15 cellular contexts compared by ENCODE assay signal in genomic region chr22:27868738-27869282, GRCh38. TPM values are rescaled to one million over a fixed set of nuclear protein-coding genes. Genes with fewer than 3 reads are reported as not detected.
DNase-seq lines count a peak whose midpoint lies in the region; ATAC-seq and TF ChIP-seq lines count a peak whose summit lies in the region.
"Had no signal": no experiment of that assay in that cellular context is flagged by ENCODE, and none has a peak within 500 bp of the region (broad histone marks: within the 10 kb centered on the region; RNA-seq: fewer than 3 reads in every experiment).

No MANE protein-coding gene starts in this region.

- H3K27ac Mint-ChIP-seq in activated T-helper 1 cell treated with anti-CD3 and anti-CD28 coated beads, Interleukin-12 subunit alpha, Interleukin-12 subunit beta, Interleukin-2, Interleukin-4 antibody, amounts not matched to agents 30 ng/mL and 10 ng/mL and 1 ng/mL, durations not matched to agents 14 hours and 24 hours and 36 hours: peak overlapping the region; percentile 88

- H4K20me1 ChIP-seq in GM23248 (ENCODE audit: insufficient read depth): no peaks in the 10 kb centered on the region
- no peaks in the 10 kb centered on the region for H4K20me1 ChIP-seq in hepatocyte (ENCODE audit: insufficient read depth, poor library complexity, severe bottlenecking)
- H4K20me1 ChIP-seq in smooth muscle cell (ENCODE audit: low read depth): peaks cover 17% of the 10 kb centered on the region
- H4K20me1 ChIP-seq in SK-N-SH (ENCODE audit: insufficient read depth): peaks cover 9% of the 10 kb centered on the region

- H3K36me3 ChIP-seq in GM23248 (ENCODE audit: low read depth) (peaks cover 24% of the 10 kb centered on the region), hepatocyte (replicated peaks; ENCODE audit: insufficient read depth, low read depth) (no peaks in the 10 kb centered on the region), smooth muscle cell (ENCODE audit: low read depth) (no peaks in the 10 kb centered on the region), SK-N-SH (replicated peaks in 1 of 2; ENCODE audit: control insufficient read depth in 1 of 2, insufficient read depth in 2 of 2, low read length in 1 of 2) (peaks cover 34 to 56% of the 10 kb centered on the region in 2 experiments)

- H3K4me3 ChIP-seq in GM23248: peak overlapping the region; percentile 43
- no peak overlapping the region for H3K4me3 ChIP-seq in hepatocyte
- no peak overlapping the region for H3K4me3 ChIP-seq in smooth muscle cell
- H3K4me3 ChIP-seq in SK-N-SH (ENCODE audit: low read depth in 2 of 2, low read length in 1 of 2): no peak overlapping the region
- H3K4me3 ChIP-seq: HAP-1 had no signal

- no peak overlapping the region for H3K4me3 Mint-ChIP-seq in activated T-helper 1 cell treated with anti-CD3 and anti-CD28 coated beads, Interleukin-12 subunit alpha, Interleukin-12 subunit beta, Interleukin-2, Interleukin-4 antibody, amounts not matched to agents 30 ng/mL and 10 ng/mL and 1 ng/mL, durations not matched to agents 14 hours and 24 hours and 36 hours
- H3K4me3 Mint-ChIP-seq: CD4-positive, alpha-beta memory T cell; naive thymus-derived CD8-positive, alpha-beta T cell had no signal

- TF ChIP-seq CTCF in hepatocyte (IDR thresholded peaks at IDR 0.05; ENCODE audit: poor library complexity) (no peak), smooth muscle cell (IDR thresholded peaks at IDR 0.05; ENCODE audit: borderline replicate concordance, insufficient read depth, poor library complexity, severe bottlenecking) (no peak), SK-N-SH (IDR thresholded peaks at IDR 0.05) (no peak)

- TF ChIP-seq EP300 in SK-N-SH (IDR thresholded peaks at IDR 0.05; ENCODE audit: borderline replicate concordance in 1 of 2, low read depth in 1 of 2, low read length in 1 of 2): no peak

- H3K79me2 ChIP-seq in GM23248 (ENCODE audit: insufficient read depth) (peaks cover 68% of the 10 kb centered on the region), hepatocyte (peaks cover 11% of the 10 kb centered on the region), smooth muscle cell (ENCODE audit: low read depth) (peaks cover 36% of the 10 kb centered on the region), SK-N-SH (ENCODE audit: insufficient read depth) (peaks cover 36% of the 10 kb centered on the region)

- H3F3A ChIP-seq in GM23248 (ENCODE audit: insufficient read depth) (peaks cover 62% of the 10 kb centered on the region), smooth muscle cell (ENCODE audit: low read depth) (peaks cover 27% of the 10 kb centered on the region), SK-N-SH (replicated peaks; ENCODE audit: insufficient read depth) (peaks cover 24% of the 10 kb centered on the region)

- H3K9me3 Mint-ChIP-seq in activated T-helper 1 cell treated with anti-CD3 and anti-CD28 coated beads, Interleukin-12 subunit alpha, Interleukin-12 subunit beta, Interleukin-2, Interleukin-4 antibody, amounts not matched to agents 30 ng/mL and 10 ng/mL and 1 ng/mL, durations not matched to agents 14 hours and 24 hours and 36 hours: no peaks in the 10 kb centered on the region
- H3K9me3 Mint-ChIP-seq: CD4-positive, alpha-beta memory T cell; naive thymus-derived CD8-positive, alpha-beta T cell had no signal

- H3K36me3 Mint-ChIP-seq in activated T-helper 1 cell treated with anti-CD3 and anti-CD28 coated beads, Interleukin-12 subunit alpha, Interleukin-12 subunit beta, Interleukin-2, Interleukin-4 antibody, amounts not matched to agents 30 ng/mL and 10 ng/mL and 1 ng/mL, durations not matched to agents 14 hours and 24 hours and 36 hours (ENCODE audit: low read depth): peaks cover 45% of the 10 kb centered on the region

- no peaks in the 10 kb centered on the region for H3K27me3 ChIP-seq in GM23248 (replicated peaks; ENCODE audit: insufficient read depth)
- H3K27me3 ChIP-seq in hepatocyte: no peaks in the 10 kb centered on the region
- no peaks in the 10 kb centered on the region for H3K27me3 ChIP-seq in smooth muscle cell (ENCODE audit: low read depth)
- H3K27me3 ChIP-seq in SK-N-SH (ENCODE audit: insufficient read depth): no peaks in the 10 kb centered on the region

- CTCF ChIA-PET in SK-N-SH (lab: Yijun Ruan, JAX): interaction anchor here (1.0 to 1.5 kb wide), 3 partner anchors 9 to 139 kb away, joined by 3 to 7 read pairs (median 4); no protein-coding TSS in a partner anchor

- H3K9me2 ChIP-seq in GM23248 (ENCODE audit: insufficient read depth) (no peaks in the 10 kb centered on the region), hepatocyte (replicated peaks; ENCODE audit: insufficient read depth) (no peaks in the 10 kb centered on the region), SK-N-SH (no peaks in the 10 kb centered on the region)

- H3K4me2 ChIP-seq in GM23248 (ENCODE audit: unreplicated experiment) (peak overlapping the region; percentile 83), hepatocyte (peak overlapping the region; percentile 61), smooth muscle cell (peak overlapping the region; percentile 65), SK-N-SH (no peak overlapping the region)

- in situ Hi-C loops in GM23248 (cut with MboI): no loop called here

- ATAC-seq in GM21723 (IDR thresholded peaks at IDR 0.05; ENCODE audit: unreplicated experiment): no peak
- ATAC-seq in HG02852 (IDR thresholded peaks at IDR 0.05; ENCODE audit: unreplicated experiment): no peak
- ATAC-seq: naive thymus-derived CD8-positive, alpha-beta T cell had no signal

- H3K9me3 ChIP-seq in GM23248 (ENCODE audit: low read depth) (no peaks in the 10 kb centered on the region), hepatocyte (ENCODE audit: low read depth) (no peaks in the 10 kb centered on the region), smooth muscle cell (replicated peaks; ENCODE audit: low read depth) (no peaks in the 10 kb centered on the region), SK-N-SH (no peaks in the 10 kb centered on the region)
- H3K9me3 ChIP-seq: HAP-1 had no signal

- WGBS in GM23248 (ENCODE audit: low coverage in 1 of 2, low lambda C conversion rate in 2 of 2, missing lambda C conversion rate in 2 of 2), 2 experiments: 45 to 50% methylated on average over 6 of the region's 6 CpGs
- 68% methylated on average over 6 of the region's 6 CpGs for WGBS in hepatocyte (ENCODE audit: low lambda C conversion rate, missing lambda C conversion rate)
- 74% methylated on average over 6 of the region's 6 CpGs for WGBS in smooth muscle cell (ENCODE audit: low lambda C conversion rate)
- WGBS in SK-N-SH (ENCODE audit: low lambda C conversion rate): 87% methylated on average over 6 of the region's 6 CpGs

- POLR2A ChIA-PET in SK-N-SH (lab: Yijun Ruan, JAX): no interaction called here

- peaks cover 48% of the 10 kb centered on the region for H3K4me1 ChIP-seq in GM23248 (ENCODE audit: insufficient read depth)
- H3K4me1 ChIP-seq in hepatocyte (ENCODE audit: insufficient read depth): peaks cover 78% of the 10 kb centered on the region
- H3K4me1 ChIP-seq in smooth muscle cell (ENCODE audit: low read depth): peaks cover 24% of the 10 kb centered on the region
- H3K4me1 ChIP-seq in SK-N-SH (ENCODE audit: control insufficient read depth in 1 of 2, insufficient read depth in 2 of 2, low read depth in 1 of 2, low read length in 1 of 2): peaks cover 24 to 30% of the 10 kb centered on the region in 2 experiments; a peak in 3 of 4 replicates
- H3K4me1 ChIP-seq: HAP-1 had no signal

- no peak for TF ChIP-seq RAD21 in SK-N-SH (IDR thresholded peaks at IDR 0.05; ENCODE audit: low read length)

- DNase-seq in GM23248 (no peak), hepatocyte (ENCODE audit: low spot score) (peak; percentile 32), smooth muscle cell (lab: John Stamatoyannopoulos, UW; ENCODE audit: unreplicated experiment) (no peak), SK-N-SH (no peak)
- DNase-seq in activated T-helper 1 cell treated with anti-CD3 and anti-CD28 coated beads, Interleukin-12 subunit alpha, Interleukin-12 subunit beta, Interleukin-2, Interleukin-4 antibody, amounts not matched to agents 30 ng/mL and 10 ng/mL and 1 ng/mL, durations not matched to agents 14 hours and 24 hours and 36 hours (ENCODE audit: low spot score): no peak
- no peak for DNase-seq in activated CD8-positive, alpha-beta memory T cell treated with anti-CD3 and anti-CD28 coated beads, Interleukin-2, amount 50 U/mL, for 48 hours
- DNase-seq: activated gamma-delta T cell treated with Interleukin-2 at 50 U/mL for 16 hours; CD4-positive, alpha-beta memory T cell; Kasumi-1; naive thymus-derived CD8-positive, alpha-beta T cell; stimulated activated CD4-positive, alpha-beta T cell treated with anti-CD3 and anti-CD28 coated beads, Interleukin-2, amount 100 ng/mL, for 24 hours had no signal

- H3K4me1 Mint-ChIP-seq in activated T-helper 1 cell treated with anti-CD3 and anti-CD28 coated beads, Interleukin-12 subunit alpha, Interleukin-12 subunit beta, Interleukin-2, Interleukin-4 antibody, amounts not matched to agents 30 ng/mL and 10 ng/mL and 1 ng/mL, durations not matched to agents 14 hours and 24 hours and 36 hours (ENCODE audit: low read depth): peaks cover 62% of the 10 kb centered on the region

- peak overlapping the region; percentile 98 for H3K27ac ChIP-seq in GM23248
- peak overlapping the region; percentile 92 for H3K27ac ChIP-seq in hepatocyte
- H3K27ac ChIP-seq in smooth muscle cell (ENCODE audit: low read depth): peak overlapping the region; percentile 93
- peak overlapping the region in 1 of 2 experiments; percentile 16; a peak in 1 of 4 replicates for H3K27ac ChIP-seq in SK-N-SH (ENCODE audit: low read depth in 2 of 2, low read length in 1 of 2)
- H3K27ac ChIP-seq: VCaP had no signal

- H2AFZ ChIP-seq in GM23248 (peak overlapping the region; percentile 27; the same call in 1 of the 2 replicates), hepatocyte (no peak overlapping the region), smooth muscle cell (ENCODE audit: low read depth) (no peak overlapping the region), SK-N-SH (ENCODE audit: low read depth) (no peak overlapping the region)

- H3K9ac ChIP-seq in GM23248 (peak overlapping the region; percentile 57), smooth muscle cell (ENCODE audit: low read depth) (peak overlapping the region; percentile 20), SK-N-SH (no peak overlapping the region)

- no peaks in the 10 kb centered on the region for H3K27me3 Mint-ChIP-seq in activated T-helper 1 cell treated with anti-CD3 and anti-CD28 coated beads, Interleukin-12 subunit alpha, Interleukin-12 subunit beta, Interleukin-2, Interleukin-4 antibody, amounts not matched to agents 30 ng/mL and 10 ng/mL and 1 ng/mL, durations not matched to agents 14 hours and 24 hours and 36 hours (ENCODE audit: insufficient read depth)
- H3K27me3 Mint-ChIP-seq: CD4-positive, alpha-beta memory T cell; naive thymus-derived CD8-positive, alpha-beta T cell had no signal

- intact Hi-C loops in activated T-helper 1 cell treated with anti-CD3 and anti-CD28 coated beads, Interleukin-12 subunit alpha, Interleukin-12 subunit beta, Interleukin-2, Interleukin-4 antibody, amounts not matched to agents 30 ng/mL and 10 ng/mL and 1 ng/mL, durations not matched to agents 14 hours and 24 hours and 36 hours (cut with micrococcal nuclease): no loop called here

RNA-seq across cellular contexts. Expression of gene PITPNB, which starts 50.2 kb away (rescaled TPM):
- 16.2 and 17.7 TPM in 2 replicates for total RNA-seq in GM23248 (2014; rRNA removed; shearing (Covaris generic))
- polyA plus RNA-seq in GM23248 (2016; fragmentation: Nextera tagmentation; extraction: Ambion mirVana) (79.8 and 82.1 TPM in 2 replicates), hepatocyte (49.3 and 65.3 TPM in 2 replicates), smooth muscle cell (47.0 and 55.2 TPM in 2 replicates), SK-N-SH (2012; rRNA removed) (32.3 and 38.7 TPM in 2 replicates)
- total RNA-seq in activated T-helper 1 cell treated with anti-CD3 and anti-CD28 coated beads, Interleukin-12 subunit alpha, Interleukin-12 subunit beta, Interleukin-2, Interleukin-4 antibody, amounts not matched to agents 30 ng/mL and 10 ng/mL and 1 ng/mL, durations not matched to agents 14 hours and 24 hours and 36 hours: 153 and 154 TPM in 2 replicates
- total RNA-seq in hepatocyte (28.2 and 38.7 TPM in 2 replicates), smooth muscle cell (25.0 and 37.8 TPM in 2 replicates)
- polyA plus RNA-seq in SK-N-SH (2012; cell fraction: cytosol; rRNA removed): 41.6 and 48.2 TPM in 2 replicates
- 20.0 and 38.6 TPM in 2 replicates for polyA plus RNA-seq in SK-N-SH (2012; cell fraction: nucleus; rRNA removed)
